Comparison of ENCODE assay signal across 5 cellular contexts in genomic region chr6:168508903-168509302, GRCh38.
"Had no signal": no experiment of that assay in that cellular context is flagged by ENCODE, and none has a peak within 500 bp of the region (broad histone marks: within the 10 kb centered on the region; RNA-seq: fewer than 3 reads in every experiment).

No MANE protein-coding gene starts in this region.

- H3K27me3 Mint-ChIP-seq: IgD-negative memory B cell had no signal

- DNase-seq: IMR-90, KBM-7 had no signal

- H3K4me1 Mint-ChIP-seq: IgD-negative memory B cell had no signal

- H3K4me3 ChIP-seq: K562 had no signal

- H3K36me3 Mint-ChIP-seq: IgD-negative memory B cell had no signal

- H3K4me3 Mint-ChIP-seq: IgD-negative memory B cell had no signal

- H3K27ac Mint-ChIP-seq: IgD-negative memory B cell had no signal

- H3K27ac ChIP-seq: HL-60 had no signal
